16 cellular contexts compared by ENCODE assay signal in genomic region chr2:240933048-240933965, GRCh38. TPM values are rescaled to one million over a fixed set of nuclear protein-coding genes. Genes with fewer than 3 reads are reported as not detected.
DNase-seq lines count a peak whose midpoint lies in the region; ATAC-seq, FAIRE-seq and TF ChIP-seq lines count a peak whose summit lies in the region.
"Had no signal": no experiment of that assay in that cellular context is flagged by ENCODE, and none has a peak within 500 bp of the region (broad histone marks: within the 10 kb centered on the region; RNA-seq: fewer than 3 reads in every experiment).

No MANE protein-coding gene starts in this region.

- H3K4me1 ChIP-seq in mucosa of descending colon (ENCODE audit: low read depth), result no peaks in the 10 kb centered on the region
- no peaks in the 10 kb centered on the region for H3K4me1 ChIP-seq in tibial nerve
- no peaks in the 10 kb centered on the region for H3K4me1 ChIP-seq in neural progenitor cell
- H3K4me1 ChIP-seq: esophagus squamous epithelium had no signal

- H3K27ac ChIP-seq in tibial nerve (no peak overlapping the region), neural progenitor cell (no peak overlapping the region)
- H3K27ac ChIP-seq: esophagus squamous epithelium had no signal

- H3K27me3 Mint-ChIP-seq in chondrocyte (ENCODE audit: low read depth) (peaks cover 43% of the 10 kb centered on the region), neural progenitor cell (ENCODE audit: insufficient read depth, low read depth) (peaks cover 12% of the 10 kb centered on the region)

- H3K36me3 ChIP-seq in mucosa of descending colon (ENCODE audit: low read depth) (no peaks in the 10 kb centered on the region), tibial nerve (no peaks in the 10 kb centered on the region), neural progenitor cell (no peaks in the 10 kb centered on the region)
- H3K36me3 ChIP-seq: esophagus squamous epithelium had no signal

- no peak for ATAC-seq in mucosa of descending colon
- no peak for ATAC-seq in HG03457 (IDR thresholded peaks at IDR 0.05; ENCODE audit: unreplicated experiment)
- ATAC-seq: activated CD8-positive, alpha-beta T cell treated with anti-CD3 and anti-CD28 coated beads for 36 hours; HCT116 had no signal

- WGBS in tibial nerve, 2 donors, result 81 to 88% methylated on average over 23 to 24 of the region's 30 CpGs

- H3K4me2 ChIP-seq in neural progenitor cell, result no peak overlapping the region

- intact Hi-C loops in mucosa of descending colon (cut with DNase I, micrococcal nuclease), result no loop called here

- no peak for TF ChIP-seq EP300 in tibial nerve (IDR thresholded peaks at IDR 0.05)

- H3K27ac Mint-ChIP-seq in chondrocyte (ENCODE audit: unreplicated experiment) (no peak overlapping the region), neural progenitor cell (no peak overlapping the region)
- H3K27ac Mint-ChIP-seq: activated CD8-positive, alpha-beta T cell treated with anti-CD3 and anti-CD28 coated beads for 36 hours had no signal

- peaks cover 18% of the 10 kb centered on the region for H3K9me3 Mint-ChIP-seq in chondrocyte (ENCODE audit: low read depth)
- H3K9me3 Mint-ChIP-seq in neural progenitor cell, result peaks cover 4% of the 10 kb centered on the region

- no peak for FAIRE-seq in H54 (lab: Jason Lieb, UNC)

- H3K4me1 Mint-ChIP-seq in chondrocyte (ENCODE audit: low read depth) (no peaks in the 10 kb centered on the region), neural progenitor cell (peaks cover 2% of the 10 kb centered on the region)

- no peak overlapping the region for H2AFZ ChIP-seq in neural progenitor cell (replicated peaks)

- TF ChIP-seq CTCF in chondrocyte (IDR thresholded peaks at IDR 0.05) (no peak), mucosa of descending colon (IDR thresholded peaks at IDR 0.05) (no peak), tibial nerve (IDR thresholded peaks at IDR 0.05) (no peak), neural progenitor cell (IDR thresholded peaks at IDR 0.05) (no peak)

- H3K4me3 Mint-ChIP-seq in chondrocyte (ENCODE audit: unreplicated experiment), result no peak overlapping the region
- no peak overlapping the region for H3K4me3 Mint-ChIP-seq in neural progenitor cell
- H3K4me3 Mint-ChIP-seq: activated CD8-positive, alpha-beta T cell treated with anti-CD3 and anti-CD28 coated beads for 36 hours had no signal

- no peaks in the 10 kb centered on the region for H4K20me1 ChIP-seq in neural progenitor cell (ENCODE audit: low read depth)

- H3K9me3 ChIP-seq in mucosa of descending colon (no peaks in the 10 kb centered on the region), tibial nerve (peaks cover 0 to 29% (median 4%) of the 10 kb centered on the region in 4 donors), neural progenitor cell (ENCODE audit: low read depth) (no peaks in the 10 kb centered on the region)

- H3K9ac ChIP-seq in neural progenitor cell, result no peak overlapping the region

- peak; percentile 12 for DNase-seq in activated T-cell treated with anti-CD3 and anti-CD28 coated beads, Interleukin-2, amount 50 U/mL, for 48 hours
- DNase-seq in activated T-cell treated with anti-CD3 and anti-CD28 coated beads, Interleukin-2, amount 50 U/mL, for 1 hour, result no peak
- DNase-seq in chondrocyte (ENCODE audit: low spot score), result peak; percentile 92
- DNase-seq in mucosa of descending colon, result peak in 2 of 3 donors; percentile 29 to 39
- peak; percentile 3 to 11 for DNase-seq in tibial nerve (ENCODE audit: low spot score in 2 of 2)
- DNase-seq in H54 (ENCODE audit: insufficient read length, low spot score), result no peak
- no peak for DNase-seq in neural progenitor cell (ENCODE audit: low spot score)
- DNase-seq: activated CD8-positive, alpha-beta T cell treated with anti-CD3 and anti-CD28 coated beads for 36 hours; esophagus squamous epithelium; hippocampal formation; NCI-H1694 treated with DMSO at 0.1 percent for 48 hours; NCI-H774 had no signal

- no peaks in the 10 kb centered on the region for H3F3A ChIP-seq in neural progenitor cell (ENCODE audit: low read depth)

- no peaks in the 10 kb centered on the region for H3K27me3 ChIP-seq in tibial nerve
- no peaks in the 10 kb centered on the region for H3K27me3 ChIP-seq in neural progenitor cell

- no peak overlapping the region for H3K4me3 ChIP-seq in mucosa of descending colon
- H3K4me3 ChIP-seq in tibial nerve, result peak overlapping the region in 1 of 4 donors; percentile 1
- no peak overlapping the region for H3K4me3 ChIP-seq in neural progenitor cell
- H3K4me3 ChIP-seq: esophagus squamous epithelium had no signal

- H3K79me2 ChIP-seq in neural progenitor cell (ENCODE audit: low read depth), result no peaks in the 10 kb centered on the region

- TF ChIP-seq POLR2A in tibial nerve (IDR thresholded peaks at IDR 0.05) (no peak), H54 (IDR thresholded peaks at IDR 0.05; ENCODE audit: low read depth, low read length) (no peak)

- H3K36me3 Mint-ChIP-seq in chondrocyte (ENCODE audit: low read depth), result peaks cover 6% of the 10 kb centered on the region
- H3K36me3 Mint-ChIP-seq in neural progenitor cell, result no peaks in the 10 kb centered on the region

RNA-seq across cellular contexts. Expression of gene CROCC2, which starts 27.2 kb away (rescaled TPM):
- total RNA-seq in chondrocyte (not detected in 3 replicates), mucosa of descending colon (under 1 TPM in 2 of 3 donors, not detected in 1; 0.07 to 0.19 TPM), tibial nerve (1 to 10 TPM in 1 of 4 donors, under 1 TPM in 1, not detected in 2; 0.44 to 1.2 TPM), neural progenitor cell (ENCODE audit: low replicate concordance) (not detected in 2 replicates)
- total RNA-seq: activated CD8-positive, alpha-beta T cell treated with anti-CD3 and anti-CD28 coated beads for 36 hours; cerebellum; esophagus squamous epithelium; subcutaneous adipose tissue had no signal

RNA-seq across cellular contexts. Expression of gene MAB21L4, which starts 37.4 kb away (rescaled TPM):
- total RNA-seq in chondrocyte (not detected in 3 replicates), mucosa of descending colon (10 to 100 TPM in 1 of 3 donors, 1 to 10 TPM in 2; 3.3 to 13.2 (median 8.1) TPM), tibial nerve (not detected), neural progenitor cell (ENCODE audit: low replicate concordance) (not detected in 2 replicates)
- total RNA-seq: activated CD8-positive, alpha-beta T cell treated with anti-CD3 and anti-CD28 coated beads for 36 hours; cerebellum; subcutaneous adipose tissue had no signal

Comparison
In these comparisons a context has a peak if more than half of its experiments do, and no peak if none do; other contexts are left out.
1. DNase-seq: peak in activated T-cell treated with anti-CD3 and anti-CD28 coated beads, Interleukin-2, amount 50 U/mL, for 48 hours (2 of 2), chondrocyte (single experiment), mucosa of descending colon (2 of 3) and tibial nerve (2 of 2); none in activated T-cell treated with anti-CD3 and anti-CD28 coated beads, Interleukin-2, amount 50 U/mL, for 1 hour (single experiment), H54 (single experiment) and neural progenitor cell (single experiment).